8 cellular contexts compared by ENCODE assay signal in genomic region chr3:52197499-52197841, GRCh38. TPM values are rescaled to one million over a fixed set of nuclear protein-coding genes. Genes with fewer than 3 reads are reported as not detected.
A peak's percentile ranks its signal among the peaks of the same experiment; 100 is the strongest.
DNase-seq lines count a peak whose midpoint lies in the region; ATAC-seq, FAIRE-seq and TF ChIP-seq lines count a peak whose summit lies in the region.

No MANE protein-coding gene starts in this region.

- CTCF ChIA-PET in HepG2 (lab: Yijun Ruan, JAX; ENCODE audit: low intra/inter-chr PET ratio, low total read pairs) = no interaction called here

- no peaks in the 10 kb centered on the region for H4K20me1 ChIP-seq in HepG2 (ENCODE audit: insufficient read depth, low read length)

- H3K4me3 ChIP-seq in ascending aorta = peak overlapping the region; percentile 81 to 89
- peak overlapping the region; percentile 50 to 94 (median 59); a peak in 5 of 6 replicates for H3K4me3 ChIP-seq in HepG2 (replicated peaks in 1 of 3; ENCODE audit: insufficient read depth in 1 of 3, low read depth in 2 of 3, low read length in 3 of 3)
- peak overlapping the region in 3 of 4 donors; percentile 65 to 82 (median 78) for H3K4me3 ChIP-seq in transverse colon

- intact Hi-C loops in ascending aorta (cut with DNase I) (no loop called here), HepG2 (cut with micrococcal nuclease; ENCODE audit: unreplicated experiment) (loop anchor here (1.0 kb wide), 1 partner anchor 20 kb away; no protein-coding TSS in a partner anchor), transverse colon (cut with DNase I; ENCODE audit: low total_unique reads) (no loop called here)

- H3K27me3 ChIP-seq in ascending aorta (no peaks in the 10 kb centered on the region), HepG2 (ENCODE audit: control insufficient read depth in 1 of 2, insufficient read depth in 2 of 2, low read length in 2 of 2) (0 out of 5 replicates have a peak, but pooled peaks cover 0 to 5% of the 10 kb centered on the region in 2 experiments), transverse colon (no peaks in the 10 kb centered on the region)

- H3K36me3 Mint-ChIP-seq in activated T-cell treated with anti-CD3 and anti-CD28 coated beads, Interleukin-2, amount 50 U/mL, for 4 hours (ENCODE audit: insufficient read depth) = peaks cover 18% of the 10 kb centered on the region

- 37% methylated on average over 10 of the region's 10 CpGs for WGBS in HepG2 (ENCODE audit: low lambda C conversion rate)
- 0 to 32% methylated on average over 1 to 10 of the region's 10 CpGs for WGBS in transverse colon (ENCODE audit: low coverage in 1 of 2), 2 donors

- H3K36me3 ChIP-seq in ascending aorta = peaks cover 5 to 12% of the 10 kb centered on the region in 2 donors
- peaks cover under 1 to 18% of the 10 kb centered on the region in 2 experiments; a peak in 4 of 5 replicates for H3K36me3 ChIP-seq in HepG2 (replicated peaks in 1 of 2; ENCODE audit: control insufficient read depth in 1 of 2, insufficient read depth in 2 of 2, low read length in 2 of 2)
- H3K36me3 ChIP-seq in transverse colon = peaks cover 0 to 5% (median 1%) of the 10 kb centered on the region in 4 donors

- TF ChIP-seq POLR2A in HepG2 (IDR thresholded peaks at IDR 0.05; ENCODE audit: insufficient read depth in 1 of 2, low read depth in 2 of 2, low read length in 2 of 2) (no peak), transverse colon (IDR thresholded peaks at IDR 0.05) (no peak)

- peak overlapping the region; percentile 70 to 74 for H3K27ac ChIP-seq in ascending aorta
- peak overlapping the region; percentile 44 for H3K27ac ChIP-seq in HepG2 (ENCODE audit: extremely low read length, insufficient read depth, low read length)
- H3K27ac ChIP-seq in transverse colon = peak overlapping the region; percentile 87 to 93 (median 89)

- in situ Hi-C loops in HepG2 (cut with HindIII; ENCODE audit: extremely low pct_ligation_motif_present, low pct_unique_long_range_greater_than_20kb) (no loop called here), transverse colon (cut with MboI; ENCODE audit: low pct_ligation_motif_present in 1 of 4, low pct_unique_long_range_greater_than_20kb in 1 of 4, low sequenced_read_pairs in 3 of 4) (no loop called here)

- ATAC-seq in activated T-cell treated with anti-CD3 and anti-CD28 coated beads, Interleukin-2, amount 50 U/mL, for 4 hours = no peak
- ATAC-seq in HepG2 = peak; percentile 34

- peaks cover 11% of the 10 kb centered on the region for H3K79me2 ChIP-seq in HepG2 (ENCODE audit: insufficient read depth, low read length)

- TF ChIP-seq CTCF in ascending aorta (IDR thresholded peaks at IDR 0.05) (no peak), HepG2 (CRISPR knock-in tag; IDR thresholded peaks at IDR 0.05) (no peak), transverse colon (IDR thresholded peaks at IDR 0.05) (no peak)

- POLR2A ChIA-PET in HepG2 (lab: Yijun Ruan, JAX) = interaction anchor here (0.8 to 4.3 kb wide), 9 partner anchors 9 to 89 kb away, joined by 3 to 24 read pairs (median 4); partner anchors contain the start of genes GLYCTK and POC1A

- H3K4me2 ChIP-seq in HepG2 (ENCODE audit: low read depth, low read length) = peak overlapping the region; percentile 90

- peaks cover 0 to 13% of the 10 kb centered on the region in 2 donors for H3K4me1 ChIP-seq in ascending aorta
- H3K4me1 ChIP-seq in HepG2 (ENCODE audit: insufficient read depth, low read length) = peaks cover 66% of the 10 kb centered on the region
- H3K4me1 ChIP-seq in transverse colon = peaks cover 20 to 76% (median 33%) of the 10 kb centered on the region in 4 donors

- no peaks in the 10 kb centered on the region for H3K9me3 Mint-ChIP-seq in activated T-cell treated with anti-CD3 and anti-CD28 coated beads, Interleukin-2, amount 50 U/mL, for 4 hours

- H3K4me1 Mint-ChIP-seq in activated T-cell treated with anti-CD3 and anti-CD28 coated beads, Interleukin-2, amount 50 U/mL, for 4 hours (ENCODE audit: low read depth) = peaks cover 43% of the 10 kb centered on the region

- H3K27me3 Mint-ChIP-seq in activated T-cell treated with anti-CD3 and anti-CD28 coated beads, Interleukin-2, amount 50 U/mL, for 4 hours (ENCODE audit: low read depth) = no peaks in the 10 kb centered on the region

- BruUV-seq in HepG2 (replicated peaks; lab: Mats Ljungman, UMichigan) = no TSS peak

- TF ChIP-seq EP300 in HepG2 (IDR thresholded peaks at IDR 0.05; ENCODE audit: low read depth in 2 of 2, low read length in 2 of 2) (no peak), HepG2 (CRISPR knock-in tag; IDR thresholded peaks at IDR 0.05; ENCODE audit: borderline replicate concordance) (no peak), transverse colon (IDR thresholded peaks at IDR 0.05; ENCODE audit: low read depth) (no peak)

- no peak for TF ChIP-seq RAD21 in HepG2 (CRISPR knock-in tag; IDR thresholded peaks at IDR 0.05)

- no peak for FAIRE-seq in HepG2 (lab: Jason Lieb, UNC)

- peak overlapping the region; percentile 88 for H3K9ac ChIP-seq in HepG2 (ENCODE audit: insufficient read depth, low read depth, low read length)

- peak overlapping the region; percentile 1 for H2AFZ ChIP-seq in HepG2 (ENCODE audit: low read length)

- H3K4me3 Mint-ChIP-seq in activated T-cell treated with anti-CD3 and anti-CD28 coated beads, Interleukin-2, amount 50 U/mL, for 4 hours = peak overlapping the region; percentile 97

- no peak for DNase-seq in activated T-cell treated with anti-CD3 and anti-CD28 coated beads, Interleukin-2, amount 50 U/mL, for 4 hours
- no peak for DNase-seq in activated T-cell treated with anti-CD3 and anti-CD28 coated beads, Interleukin-2, amount 50 U/mL, for 48 hours
- DNase-seq in ascending aorta (ENCODE audit: low spot score in 2 of 2) (no peak), HepG2 (ENCODE audit: low spot score) (no peak), transverse colon (no peak), NCI-H2227 treated with DMSO at 0.1 percent for 48 hours (lab: John Stamatoyannopoulos, UW) (no peak), retina (no peak), cerebellar cortex (ENCODE audit: low spot score) (no peak)

- H3K9me3 ChIP-seq in ascending aorta (no peaks in the 10 kb centered on the region), HepG2 (ENCODE audit: low read length) (no peaks in the 10 kb centered on the region), transverse colon (no peaks in the 10 kb centered on the region)

RNA-seq across cellular contexts. Expression of gene ALAS1, which starts 0.5 kb away (rescaled TPM):
- total RNA-seq in activated T-cell treated with anti-CD3 and anti-CD28 coated beads, Interleukin-2, amount 50 U/mL, for 4 hours = 10 to 100 TPM; 61.8 to 70.9 (median 66.2) TPM
- 58.3 TPM for total RNA-seq in ascending aorta
- total RNA-seq in HepG2 (2016; rRNA removed; fragmentation: Illumina TruSeq; extraction: Trizol) = 36.0 and 40.2 TPM in 2 replicates
- 9.6 and 11.6 TPM in 2 replicates for total RNA-seq in HepG2 (2016; cell fraction: cytosol; rRNA removed; fragmentation: Illumina TruSeq; extraction: Trizol; ENCODE audit: low read depth)
- total RNA-seq in HepG2 (2016; cell fraction: insoluble cytoplasmic fraction; rRNA removed; fragmentation: Illumina TruSeq; extraction: Trizol) = 33.6 and 35.3 TPM in 2 replicates
- 14.0 and 14.5 TPM in 2 replicates for total RNA-seq in HepG2 (2016; cell fraction: membrane; rRNA removed; fragmentation: Illumina TruSeq; extraction: Trizol)
- total RNA-seq in HepG2 (2016; cell fraction: nucleus; rRNA removed; fragmentation: Illumina TruSeq; extraction: Trizol) = 16.9 and 18.1 TPM in 2 replicates
- polyA plus RNA-seq in HepG2 (2011; rRNA removed) = 39.0 and 43.2 TPM in 2 replicates
- polyA plus RNA-seq in HepG2 (2011; cell fraction: cytosol; rRNA removed) = 41.2 and 50.6 TPM in 2 replicates
- 30.0 and 30.9 TPM in 2 replicates for polyA plus RNA-seq in HepG2 (2011; cell fraction: nucleus; rRNA removed)
- polyA plus RNA-seq in HepG2 (2012) = 19.8 and 27.7 TPM in 2 replicates
- 3.9 and 4.3 TPM in 2 replicates for polyA plus RNA-seq in HepG2 (2016; cell fraction: cytosol; fragmentation: Illumina TruSeq; extraction: Trizol; ENCODE audit: low read depth)
- 27.6 and 42.4 TPM in 2 replicates for polyA plus RNA-seq in HepG2 (2016; cell fraction: insoluble cytoplasmic fraction; fragmentation: Illumina TruSeq; extraction: Trizol; ENCODE audit: low read depth)
- polyA plus RNA-seq in HepG2 (2016; cell fraction: membrane; fragmentation: Illumina TruSeq; extraction: Trizol; ENCODE audit: low read depth) = 6.8 and 7.1 TPM in 2 replicates
- 26.7 and 30.3 TPM in 2 replicates for polyA plus RNA-seq in HepG2 (2016; cell fraction: nucleus; fragmentation: Illumina TruSeq; extraction: Trizol; ENCODE audit: insufficient read depth, low read depth)
- 49.6 and 54.7 TPM in 2 replicates for polyA minus RNA-seq in HepG2 (2011; rRNA and poly(A)+ RNA removed; ENCODE audit: low replicate concordance)
- polyA minus RNA-seq in HepG2 (2011; cell fraction: cytosol; rRNA and poly(A)+ RNA removed) = 23.9 and 26.4 TPM in 2 replicates
- polyA minus RNA-seq in HepG2 (2011; cell fraction: nucleus; rRNA and poly(A)+ RNA removed) = 17.3 and 19.0 TPM in 2 replicates
- total RNA-seq in transverse colon = 100 to 1,000 TPM in 1 of 4 donors, 10 to 100 TPM in 3; 70.1 to 101 (median 84.0) TPM

RNA-seq across cellular contexts. Expression of gene TLR9, which starts 28.0 kb away (rescaled TPM):
- under 1 TPM in 1 of 3 donors, not detected in 2; 0.18 TPM for total RNA-seq in activated T-cell treated with anti-CD3 and anti-CD28 coated beads, Interleukin-2, amount 50 U/mL, for 4 hours
- total RNA-seq in ascending aorta = not detected
- total RNA-seq in HepG2 (2016; rRNA removed; fragmentation: Illumina TruSeq; extraction: Trizol) = not detected in 2 replicates
- total RNA-seq in HepG2 (2016; cell fraction: cytosol; rRNA removed; fragmentation: Illumina TruSeq; extraction: Trizol; ENCODE audit: low read depth) = not detected in 2 replicates
- not detected in 2 replicates for total RNA-seq in HepG2 (2016; cell fraction: insoluble cytoplasmic fraction; rRNA removed; fragmentation: Illumina TruSeq; extraction: Trizol)
- not detected in 2 replicates for total RNA-seq in HepG2 (2016; cell fraction: membrane; rRNA removed; fragmentation: Illumina TruSeq; extraction: Trizol)
- total RNA-seq in HepG2 (2016; cell fraction: nucleus; rRNA removed; fragmentation: Illumina TruSeq; extraction: Trizol) = not detected in 2 replicates
- 0.08 TPM in 1 of 2 replicates, not detected in the other for polyA plus RNA-seq in HepG2 (2011; rRNA removed)
- polyA plus RNA-seq in HepG2 (2011; cell fraction: cytosol; rRNA removed) = 0.01 TPM in 2 replicates
- 0.88 and 0.95 TPM in 2 replicates for polyA plus RNA-seq in HepG2 (2011; cell fraction: nucleus; rRNA removed)
- 0.31 TPM in 1 of 2 replicates, not detected in the other for polyA plus RNA-seq in HepG2 (2012)
- not detected in 2 replicates for polyA plus RNA-seq in HepG2 (2016; cell fraction: cytosol; fragmentation: Illumina TruSeq; extraction: Trizol; ENCODE audit: low read depth)
- not detected in 2 replicates for polyA plus RNA-seq in HepG2 (2016; cell fraction: insoluble cytoplasmic fraction; fragmentation: Illumina TruSeq; extraction: Trizol; ENCODE audit: low read depth)
- not detected in 2 replicates for polyA plus RNA-seq in HepG2 (2016; cell fraction: membrane; fragmentation: Illumina TruSeq; extraction: Trizol; ENCODE audit: low read depth)
- not detected in 2 replicates for polyA plus RNA-seq in HepG2 (2016; cell fraction: nucleus; fragmentation: Illumina TruSeq; extraction: Trizol; ENCODE audit: insufficient read depth, low read depth)
- polyA minus RNA-seq in HepG2 (2011; rRNA and poly(A)+ RNA removed; ENCODE audit: low replicate concordance) = 0.14 TPM in 1 of 2 replicates, not detected in the other
- not detected in 2 replicates for polyA minus RNA-seq in HepG2 (2011; cell fraction: cytosol; rRNA and poly(A)+ RNA removed)
- 0.25 and 0.26 TPM in 2 replicates for polyA minus RNA-seq in HepG2 (2011; cell fraction: nucleus; rRNA and poly(A)+ RNA removed)
- under 1 TPM in 1 of 4 donors, not detected in 3; 0.16 TPM for total RNA-seq in transverse colon

RNA-seq across cellular contexts. Expression of gene TWF2, which starts 41.5 kb away (rescaled TPM):
- 10 to 100 TPM; 69.7 to 76.5 (median 72.8) TPM for total RNA-seq in activated T-cell treated with anti-CD3 and anti-CD28 coated beads, Interleukin-2, amount 50 U/mL, for 4 hours
- 162 TPM for total RNA-seq in ascending aorta
- 45.5 and 49.1 TPM in 2 replicates for total RNA-seq in HepG2 (2016; rRNA removed; fragmentation: Illumina TruSeq; extraction: Trizol)
- 9.3 and 10.4 TPM in 2 replicates for total RNA-seq in HepG2 (2016; cell fraction: cytosol; rRNA removed; fragmentation: Illumina TruSeq; extraction: Trizol; ENCODE audit: low read depth)
- total RNA-seq in HepG2 (2016; cell fraction: insoluble cytoplasmic fraction; rRNA removed; fragmentation: Illumina TruSeq; extraction: Trizol) = 46.7 and 47.5 TPM in 2 replicates
- 18.1 and 19.8 TPM in 2 replicates for total RNA-seq in HepG2 (2016; cell fraction: membrane; rRNA removed; fragmentation: Illumina TruSeq; extraction: Trizol)
- total RNA-seq in HepG2 (2016; cell fraction: nucleus; rRNA removed; fragmentation: Illumina TruSeq; extraction: Trizol) = 19.0 and 20.5 TPM in 2 replicates
- polyA plus RNA-seq in HepG2 (2011; rRNA removed) = 108 and 123 TPM in 2 replicates
- polyA plus RNA-seq in HepG2 (2011; cell fraction: cytosol; rRNA removed) = 139 and 201 TPM in 2 replicates
- polyA plus RNA-seq in HepG2 (2011; cell fraction: nucleus; rRNA removed) = 105 and 112 TPM in 2 replicates
- 63.2 and 85.2 TPM in 2 replicates for polyA plus RNA-seq in HepG2 (2012)
- 10.6 and 11.3 TPM in 2 replicates for polyA plus RNA-seq in HepG2 (2016; cell fraction: cytosol; fragmentation: Illumina TruSeq; extraction: Trizol; ENCODE audit: low read depth)
- polyA plus RNA-seq in HepG2 (2016; cell fraction: insoluble cytoplasmic fraction; fragmentation: Illumina TruSeq; extraction: Trizol; ENCODE audit: low read depth) = 55.3 and 58.3 TPM in 2 replicates
- 16.1 and 16.9 TPM in 2 replicates for polyA plus RNA-seq in HepG2 (2016; cell fraction: membrane; fragmentation: Illumina TruSeq; extraction: Trizol; ENCODE audit: low read depth)
- 37.2 and 39.4 TPM in 2 replicates for polyA plus RNA-seq in HepG2 (2016; cell fraction: nucleus; fragmentation: Illumina TruSeq; extraction: Trizol; ENCODE audit: insufficient read depth, low read depth)
- 46.6 and 135 TPM in 2 replicates for polyA minus RNA-seq in HepG2 (2011; rRNA and poly(A)+ RNA removed; ENCODE audit: low replicate concordance)
- polyA minus RNA-seq in HepG2 (2011; cell fraction: cytosol; rRNA and poly(A)+ RNA removed) = 84.6 and 87.5 TPM in 2 replicates
- polyA minus RNA-seq in HepG2 (2011; cell fraction: nucleus; rRNA and poly(A)+ RNA removed) = 18.5 and 25.0 TPM in 2 replicates
- total RNA-seq in transverse colon = 10 to 100 TPM; 29.9 to 82.7 (median 61.0) TPM

RNA-seq across cellular contexts. Expression of gene POC1A, which starts 43.2 kb away (rescaled TPM):
- total RNA-seq in activated T-cell treated with anti-CD3 and anti-CD28 coated beads, Interleukin-2, amount 50 U/mL, for 4 hours = 10 to 100 TPM in 2 of 3 donors, 1 to 10 TPM in 1; 9.7 to 14.3 (median 11.7) TPM
- total RNA-seq in ascending aorta (not detected), HepG2 (2016; rRNA removed; fragmentation: Illumina TruSeq; extraction: Trizol) (20.0 and 22.5 TPM in 2 replicates), transverse colon (1 to 10 TPM in 2 of 4 donors, under 1 TPM in 1, not detected in 1; 0.80 to 3.1 (median 2.2) TPM)
- 13.9 and 15.5 TPM in 2 replicates for total RNA-seq in HepG2 (2016; cell fraction: cytosol; rRNA removed; fragmentation: Illumina TruSeq; extraction: Trizol; ENCODE audit: low read depth)
- total RNA-seq in HepG2 (2016; cell fraction: insoluble cytoplasmic fraction; rRNA removed; fragmentation: Illumina TruSeq; extraction: Trizol) = 20.6 and 21.0 TPM in 2 replicates
- total RNA-seq in HepG2 (2016; cell fraction: membrane; rRNA removed; fragmentation: Illumina TruSeq; extraction: Trizol) = 24.6 and 24.9 TPM in 2 replicates
- total RNA-seq in HepG2 (2016; cell fraction: nucleus; rRNA removed; fragmentation: Illumina TruSeq; extraction: Trizol) = 11.2 and 11.3 TPM in 2 replicates
- polyA plus RNA-seq in HepG2 (2011; rRNA removed) = 12.6 and 14.6 TPM in 2 replicates
- 9.9 and 16.4 TPM in 2 replicates for polyA plus RNA-seq in HepG2 (2011; cell fraction: cytosol; rRNA removed)
- polyA plus RNA-seq in HepG2 (2011; cell fraction: nucleus; rRNA removed) = 9.4 and 12.5 TPM in 2 replicates
- 5.8 and 9.6 TPM in 2 replicates for polyA plus RNA-seq in HepG2 (2012)
- polyA plus RNA-seq in HepG2 (2016; cell fraction: cytosol; fragmentation: Illumina TruSeq; extraction: Trizol; ENCODE audit: low read depth) = 18.4 and 20.8 TPM in 2 replicates
- polyA plus RNA-seq in HepG2 (2016; cell fraction: insoluble cytoplasmic fraction; fragmentation: Illumina TruSeq; extraction: Trizol; ENCODE audit: low read depth) = 22.6 and 26.9 TPM in 2 replicates
- 23.5 and 25.2 TPM in 2 replicates for polyA plus RNA-seq in HepG2 (2016; cell fraction: membrane; fragmentation: Illumina TruSeq; extraction: Trizol; ENCODE audit: low read depth)
- polyA plus RNA-seq in HepG2 (2016; cell fraction: nucleus; fragmentation: Illumina TruSeq; extraction: Trizol; ENCODE audit: insufficient read depth, low read depth) = 16.5 and 16.9 TPM in 2 replicates
- 35.8 and 64.7 TPM in 2 replicates for polyA minus RNA-seq in HepG2 (2011; rRNA and poly(A)+ RNA removed; ENCODE audit: low replicate concordance)
- polyA minus RNA-seq in HepG2 (2011; cell fraction: cytosol; rRNA and poly(A)+ RNA removed) = 4.6 and 7.1 TPM in 2 replicates
- 8.0 TPM in 2 replicates for polyA minus RNA-seq in HepG2 (2011; cell fraction: nucleus; rRNA and poly(A)+ RNA removed)

RNA-seq across cellular contexts. Expression of gene PPM1M, which starts 48.1 kb away (rescaled TPM):
- 10 to 100 TPM; 26.6 to 40.0 (median 39.7) TPM for total RNA-seq in activated T-cell treated with anti-CD3 and anti-CD28 coated beads, Interleukin-2, amount 50 U/mL, for 4 hours
- total RNA-seq in ascending aorta (20.3 TPM), HepG2 (2016; rRNA removed; fragmentation: Illumina TruSeq; extraction: Trizol) (1.5 and 2.5 TPM in 2 replicates), transverse colon (1 to 10 TPM; 2.0 to 8.4 (median 6.2) TPM)
- 0.91 and 1.1 TPM in 2 replicates for total RNA-seq in HepG2 (2016; cell fraction: cytosol; rRNA removed; fragmentation: Illumina TruSeq; extraction: Trizol; ENCODE audit: low read depth)
- 2.2 and 2.4 TPM in 2 replicates for total RNA-seq in HepG2 (2016; cell fraction: insoluble cytoplasmic fraction; rRNA removed; fragmentation: Illumina TruSeq; extraction: Trizol)
- 2.7 and 3.5 TPM in 2 replicates for total RNA-seq in HepG2 (2016; cell fraction: membrane; rRNA removed; fragmentation: Illumina TruSeq; extraction: Trizol)
- total RNA-seq in HepG2 (2016; cell fraction: nucleus; rRNA removed; fragmentation: Illumina TruSeq; extraction: Trizol) = 2.0 and 2.1 TPM in 2 replicates
- polyA plus RNA-seq in HepG2 (2011; rRNA removed) = 5.9 and 6.9 TPM in 2 replicates
- polyA plus RNA-seq in HepG2 (2011; cell fraction: cytosol; rRNA removed) = 4.4 and 5.2 TPM in 2 replicates
- 20.6 and 21.3 TPM in 2 replicates for polyA plus RNA-seq in HepG2 (2011; cell fraction: nucleus; rRNA removed)
- 4.0 and 4.5 TPM in 2 replicates for polyA plus RNA-seq in HepG2 (2012)
- polyA plus RNA-seq in HepG2 (2016; cell fraction: cytosol; fragmentation: Illumina TruSeq; extraction: Trizol; ENCODE audit: low read depth) = 0.99 and 1.1 TPM in 2 replicates
- polyA plus RNA-seq in HepG2 (2016; cell fraction: insoluble cytoplasmic fraction; fragmentation: Illumina TruSeq; extraction: Trizol; ENCODE audit: low read depth) = 2.0 and 2.3 TPM in 2 replicates
- polyA plus RNA-seq in HepG2 (2016; cell fraction: membrane; fragmentation: Illumina TruSeq; extraction: Trizol; ENCODE audit: low read depth) = 2.3 and 2.5 TPM in 2 replicates
- 3.6 and 4.3 TPM in 2 replicates for polyA plus RNA-seq in HepG2 (2016; cell fraction: nucleus; fragmentation: Illumina TruSeq; extraction: Trizol; ENCODE audit: insufficient read depth, low read depth)
- 8.9 and 14.9 TPM in 2 replicates for polyA minus RNA-seq in HepG2 (2011; rRNA and poly(A)+ RNA removed; ENCODE audit: low replicate concordance)
- polyA minus RNA-seq in HepG2 (2011; cell fraction: cytosol; rRNA and poly(A)+ RNA removed) = 1.5 and 1.9 TPM in 2 replicates
- polyA minus RNA-seq in HepG2 (2011; cell fraction: nucleus; rRNA and poly(A)+ RNA removed) = 2.7 and 3.7 TPM in 2 replicates
